Comparison of ENCODE assay signal across 17 cellular contexts in genomic region chr17:41140360-41141132, GRCh38. TPM values are rescaled to one million over a fixed set of nuclear protein-coding genes. Genes with fewer than 3 reads are reported as not detected.
DNase-seq lines count a peak whose midpoint lies in the region; ATAC-seq, FAIRE-seq and TF ChIP-seq lines count a peak whose summit lies in the region.
"Had no signal": no experiment of that assay in that cellular context is flagged by ENCODE, and none has a peak within 500 bp of the region (broad histone marks: within the 10 kb centered on the region; RNA-seq: fewer than 3 reads in every experiment).

KRTAP4-6 (minus strand) TSS chr17:41140544; CDS start chr17:41140487, 57 bp downstream.

- H2AFZ ChIP-seq in astrocyte (ENCODE audit: low read depth, low read length): no peak within 1 kb of the TSS

- H3K9me3 Mint-ChIP-seq in astrocyte (ENCODE audit: unreplicated experiment): peaks cover 10% of the 10 kb centered on the region
- peaks cover 65% of the 10 kb centered on the region for H3K9me3 Mint-ChIP-seq in WTC11

- FAIRE-seq in astrocyte (lab: Jason Lieb, UNC): peak; percentile 87

- H3K27ac ChIP-seq in astrocyte (ENCODE audit: low read depth, low read length): peak within 1 kb of the TSS; percentile 58
- H3K27ac ChIP-seq: BLaER1 treated with 17β-estradiol and CSF1 and Interleukin-3, amounts not matched to agents 10 nM and 100 nM; esophagus squamous epithelium had no signal

- no peaks in the 10 kb centered on the region for H3K36me3 Mint-ChIP-seq in astrocyte (ENCODE audit: low read depth, unreplicated experiment)
- peaks cover 30% of the 10 kb centered on the region for H3K36me3 Mint-ChIP-seq in WTC11

- DNase-seq in AG09309 (ENCODE audit: low read depth) (peak; percentile 82), HS-5 (ENCODE audit: low read depth) (peak; percentile 93), astrocyte (ENCODE audit: low read depth) (peak; percentile 81), kidney epithelial cell (ENCODE audit: low read depth) (peak; percentile 92), NCI-H510A (lab: John Stamatoyannopoulos, UW) (no peak), WTC11 (ENCODE audit: low spot score) (no peak), GM19240 (ENCODE audit: insufficient read length, low spot score) (no peak)
- DNase-seq: activated effector memory CD4-positive, alpha-beta T cell treated with anti-CD3 and anti-CD28 coated beads, Interleukin-2, amount 50 U/mL, for 16 hours; central memory CD4-positive, alpha-beta T cell; esophagus squamous epithelium; islet precursor cell; NCI-H1436 treated with DMSO at 0.1 percent for 48 hours; NK-92 treated with Interleukin-12 subunit alpha and Interleukin-12 subunit beta, amount 100 ng/mL, for 24 hours; stimulated activated CD4-positive, alpha-beta T cell treated with anti-CD3 and anti-CD28 coated beads, Interleukin-15, amount 100 ng/mL, for 24 hours had no signal

- H3K27me3 ChIP-seq in astrocyte (ENCODE audit: insufficient read depth, low read length) (no peaks in the 10 kb centered on the region), kidney epithelial cell (ENCODE audit: control insufficient read depth, insufficient read depth, low read length) (no peaks in the 10 kb centered on the region)
- H3K27me3 ChIP-seq: BLaER1 treated with 17β-estradiol and CSF1 and Interleukin-3, amounts not matched to agents 10 nM and 100 nM had no signal

- ATAC-seq in WTC11 (no peak), HG03097 (IDR thresholded peaks at IDR 0.05; ENCODE audit: low FRiP score, unreplicated experiment) (no peak)

- no peaks in the 10 kb centered on the region for H4K20me1 ChIP-seq in astrocyte (ENCODE audit: insufficient read depth, low read length)
- H4K20me1 ChIP-seq: BLaER1 treated with 17β-estradiol and CSF1 and Interleukin-3, amounts not matched to agents 10 nM and 100 nM had no signal

- H3K4me3 ChIP-seq in AG09309 (ENCODE audit: control insufficient read depth, low read depth, low read length) (no peak within 1 kb of the TSS), astrocyte (ENCODE audit: insufficient read depth, low read depth, low read length) (no peak within 1 kb of the TSS), kidney epithelial cell (ENCODE audit: low read depth, low read length) (no peak within 1 kb of the TSS)
- H3K4me3 ChIP-seq: BLaER1 treated with 17β-estradiol and CSF1 and Interleukin-3, amounts not matched to agents 10 nM and 100 nM; esophagus squamous epithelium had no signal

- peaks cover 3% of the 10 kb centered on the region for H3K9me3 ChIP-seq in astrocyte (ENCODE audit: insufficient read depth, low read depth, low read length)

- no peaks in the 10 kb centered on the region for H3K79me2 ChIP-seq in astrocyte (ENCODE audit: insufficient read depth, low read length)

- POLR2A ChIA-PET in WTC11 (lab: Charles Lee): no interaction called here

- H3K36me3 ChIP-seq in astrocyte (ENCODE audit: insufficient read depth, low read length) (no peaks in the 10 kb centered on the region), kidney epithelial cell (ENCODE audit: control insufficient read depth, insufficient read depth, low read length) (no peaks in the 10 kb centered on the region)
- H3K36me3 ChIP-seq: esophagus squamous epithelium had no signal

- H3K4me2 ChIP-seq in astrocyte (ENCODE audit: low read length): no peak within 1 kb of the TSS

- peak within 1 kb of the TSS; percentile 83 for H3K27ac Mint-ChIP-seq in astrocyte (ENCODE audit: unreplicated experiment)
- H3K27ac Mint-ChIP-seq in WTC11: no peak within 1 kb of the TSS
- H3K27ac Mint-ChIP-seq: T-helper 1 cell treated with Interleukin-12 subunit alpha and Interleukin-12 subunit beta and Interleukin-4 antibody, amounts not matched to agents 30 μg/mL and 1 μg/mL, for 36 hours had no signal

- no peak within 1 kb of the TSS for H3K4me3 Mint-ChIP-seq in astrocyte (ENCODE audit: unreplicated experiment)
- H3K4me3 Mint-ChIP-seq in WTC11: no peak within 1 kb of the TSS
- H3K4me3 Mint-ChIP-seq: T-helper 1 cell treated with Interleukin-12 subunit alpha and Interleukin-12 subunit beta and Interleukin-4 antibody, amounts not matched to agents 30 μg/mL and 1 μg/mL, for 36 hours had no signal

- no peak for TF ChIP-seq CTCF in AG09309 (IDR thresholded peaks at IDR 0.05; ENCODE audit: control insufficient read depth, insufficient read depth, low read depth, low read length, missing control alignments)
- TF ChIP-seq CTCF in astrocyte (IDR thresholded peaks at IDR 0.05; ENCODE audit: insufficient read depth, low read depth, low read length): no peak
- TF ChIP-seq CTCF in kidney epithelial cell (IDR thresholded peaks at IDR 0.05; ENCODE audit: insufficient read depth, low read length, poor library complexity, severe bottlenecking): no peak
- no peak for TF ChIP-seq CTCF in WTC11 (IDR thresholded peaks at IDR 0.05)

- H3K4me1 Mint-ChIP-seq in astrocyte (ENCODE audit: low read depth, unreplicated experiment) (peaks cover 14% of the 10 kb centered on the region), WTC11 (no peaks in the 10 kb centered on the region)

- H3K4me1 ChIP-seq in astrocyte (ENCODE audit: insufficient read depth, low read length): no peaks in the 10 kb centered on the region
- H3K4me1 ChIP-seq: esophagus squamous epithelium had no signal

- H3K9ac ChIP-seq in astrocyte (ENCODE audit: low read length): no peak within 1 kb of the TSS
- H3K9ac ChIP-seq: BLaER1 treated with 17β-estradiol and CSF1 and Interleukin-3, amounts not matched to agents 10 nM and 100 nM had no signal

- CTCF ChIA-PET in WTC11 (lab: Charles Lee): no interaction called here

- H3K27me3 Mint-ChIP-seq in astrocyte (ENCODE audit: low read depth, unreplicated experiment) (no peaks in the 10 kb centered on the region), WTC11 (ENCODE audit: low read depth) (peaks cover 5% of the 10 kb centered on the region)

TF ChIP-seq in WTC11, 78 proteins besides CTCF, POLR2A, EP300 and RAD21:
- no peak for TF ChIP-seq RELA (CRISPR knock-in tag; IDR thresholded peaks at IDR 0.05; ENCODE audit: borderline replicate concordance)

RNA-seq across cellular contexts. Expression of gene KRTAP4-6, which starts in this region (rescaled TPM):
- total RNA-seq in astrocyte (not detected in 2 replicates), kidney epithelial cell (not detected in 2 replicates), WTC11 (2021) (not detected in 3 replicates)
- total RNA-seq: esophagus squamous epithelium had no signal

Comparison
In these comparisons a context has a peak if more than half of its experiments do, and no peak if none do; other contexts are left out.
1. Peak in DNase-seq and H3K27ac ChIP-seq in astrocyte; RNA of the gene not detected or under 1 TPM.
2. Peak in DNase-seq in kidney epithelial cell; RNA of the gene not detected or under 1 TPM.
3. DNase-seq: peak in AG09309 (single experiment) and HS-5 (single experiment); none in NCI-H510A (single experiment), WTC11 (single experiment) and GM19240 (single experiment).